In the genomic region with DNA sequence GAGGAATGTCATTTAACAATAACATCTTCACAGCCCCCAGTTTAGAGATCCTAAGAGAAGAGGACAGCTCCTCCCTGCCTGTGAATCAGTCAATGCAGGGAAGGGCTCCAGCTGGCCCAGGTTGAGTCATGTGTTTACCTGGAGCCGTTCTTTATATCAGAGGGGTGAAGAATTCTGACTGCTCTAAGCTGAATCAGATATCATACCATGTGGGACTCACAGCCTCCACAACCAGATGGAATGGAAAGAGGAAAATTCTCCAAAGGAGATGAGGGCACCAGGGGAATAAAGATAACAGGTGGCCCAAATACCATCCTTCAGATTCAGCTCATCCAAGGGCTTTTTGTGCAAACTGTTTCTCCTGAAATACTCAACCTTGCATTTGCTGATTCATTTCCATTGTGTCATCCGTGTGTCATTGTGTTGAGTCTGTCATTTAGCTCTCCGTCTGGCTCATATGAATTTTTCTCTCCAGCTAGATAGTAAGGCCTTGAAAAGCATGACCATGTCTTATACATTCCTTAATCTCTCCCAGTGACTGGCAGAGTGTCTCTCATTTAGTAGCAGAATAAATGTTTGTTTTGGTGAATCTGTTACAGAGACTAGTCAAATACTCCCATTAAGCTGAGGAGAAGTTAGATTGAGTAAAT, we compare ENCODE assay signal across 20 cellular contexts.
DNase-seq lines count a peak whose midpoint lies in the region; ATAC-seq and TF ChIP-seq lines count a peak whose summit lies in the region.
"Had no signal": no experiment of that assay in that cellular context is flagged by ENCODE, and none has a peak within 500 bp of the region (broad histone marks: within the 10 kb centered on the region; RNA-seq: fewer than 3 reads in every experiment).

No MANE protein-coding gene starts in this region.

- no peaks in the 10 kb centered on the region; the same call in 1 of the 2 replicates for H3K9me3 ChIP-seq in SJSA1 (replicated peaks)
- no peaks in the 10 kb centered on the region for H3K9me3 ChIP-seq in hepatocyte (ENCODE audit: low read depth)
- peaks cover 2% of the 10 kb centered on the region for H3K9me3 ChIP-seq in T-helper 17 cell (ENCODE audit: control insufficient read depth, low read length, poor library complexity, severe bottlenecking)
- H3K9me3 ChIP-seq: MG63 had no signal

- no peaks in the 10 kb centered on the region for H3K36me3 ChIP-seq in SJSA1
- H3K36me3 ChIP-seq in hepatocyte (replicated peaks; ENCODE audit: insufficient read depth, low read depth), result no peaks in the 10 kb centered on the region
- H3K36me3 ChIP-seq: MG63 had no signal

- H2AFZ ChIP-seq in hepatocyte, result no peak overlapping the region

- no peak for TF ChIP-seq CTCF in hepatocyte (IDR thresholded peaks at IDR 0.05; ENCODE audit: poor library complexity)
- TF ChIP-seq CTCF in coronary artery (IDR thresholded peaks at IDR 0.05), result no peak

- no peaks in the 10 kb centered on the region for H3K27me3 Mint-ChIP-seq in natural killer cell treated with Interleukin-12 subunit alpha and Interleukin-12 subunit beta and Interleukin-15 and Interleukin-18, amount 100 ng/mL, for 72 hours
- H3K27me3 Mint-ChIP-seq in T-helper 17 cell, result no peaks in the 10 kb centered on the region
- H3K27me3 Mint-ChIP-seq: CD8-positive, alpha-beta memory T cell; stimulated activated naive B cell treated with anti-CD40 and anti-IgM and Interleukin-4, amounts not matched to agents 10 μg/mL and 1 μg/mL and 100 μg/mL, for 72 hours had no signal

- H3K9me2 ChIP-seq in hepatocyte (replicated peaks; ENCODE audit: insufficient read depth), result no peaks in the 10 kb centered on the region

- H4K20me1 ChIP-seq in hepatocyte (ENCODE audit: insufficient read depth, poor library complexity, severe bottlenecking), result no peaks in the 10 kb centered on the region

- H3K79me2 ChIP-seq in hepatocyte, result no peaks in the 10 kb centered on the region

- no peaks in the 10 kb centered on the region for H3K36me3 Mint-ChIP-seq in natural killer cell treated with Interleukin-12 subunit alpha and Interleukin-12 subunit beta and Interleukin-15 and Interleukin-18, amount 100 ng/mL, for 72 hours
- H3K36me3 Mint-ChIP-seq in T-helper 17 cell (ENCODE audit: low read depth), result no peaks in the 10 kb centered on the region
- H3K36me3 Mint-ChIP-seq: activated naive CD4-positive, alpha-beta T cell treated with anti-CD3 and anti-CD28 coated beads, Interleukin-2, amount 50 U/mL, for 72 hours; CD8-positive, alpha-beta memory T cell; stimulated activated naive B cell treated with anti-CD40 and anti-IgM and Interleukin-4, amounts not matched to agents 10 μg/mL and 1 μg/mL and 100 μg/mL, for 72 hours had no signal

- no peak overlapping the region for H3K4me2 ChIP-seq in hepatocyte

- no peak for ATAC-seq in natural killer cell treated with Interleukin-12 subunit alpha and Interleukin-12 subunit beta and Interleukin-15 and Interleukin-18, amount 100 ng/mL, for 72 hours
- no peak for ATAC-seq in T-helper 17 cell
- ATAC-seq: activated CD4-positive, CD25-positive, alpha-beta regulatory T cell treated with anti-CD3 and anti-CD28 coated beads, Interleukin-2, amount 50 U/mL, for 24 hours; activated naive CD4-positive, alpha-beta T cell treated with anti-CD3 and anti-CD28 coated beads, Interleukin-2, amount 50 U/mL, for 72 hours; activated T-cell treated with anti-CD3 and anti-CD28 coated beads, Interleukin-2, amount 50 U/mL, for 72 hours; right cardiac atrium; stimulated activated naive B cell treated with anti-CD40 and anti-IgM and Interleukin-4, amounts not matched to agents 10 μg/mL and 1 μg/mL and 100 μg/mL, for 72 hours had no signal

- no peak overlapping the region for H3K27ac Mint-ChIP-seq in natural killer cell treated with Interleukin-12 subunit alpha and Interleukin-12 subunit beta and Interleukin-15 and Interleukin-18, amount 100 ng/mL, for 72 hours
- no peak overlapping the region for H3K27ac Mint-ChIP-seq in T-helper 17 cell
- H3K27ac Mint-ChIP-seq: activated naive CD4-positive, alpha-beta T cell treated with anti-CD3 and anti-CD28 coated beads, Interleukin-2, amount 50 U/mL, for 72 hours; activated T-cell treated with anti-CD3 and anti-CD28 coated beads, Interleukin-2, amount 50 U/mL, for 72 hours; CD8-positive, alpha-beta memory T cell; stimulated activated naive B cell treated with anti-CD40 and anti-IgM and Interleukin-4, amounts not matched to agents 10 μg/mL and 1 μg/mL and 100 μg/mL, for 72 hours had no signal

- no peaks in the 10 kb centered on the region for H3K4me1 Mint-ChIP-seq in natural killer cell treated with Interleukin-12 subunit alpha and Interleukin-12 subunit beta and Interleukin-15 and Interleukin-18, amount 100 ng/mL, for 72 hours (ENCODE audit: low read depth in 2 of 2)
- no peaks in the 10 kb centered on the region for H3K4me1 Mint-ChIP-seq in T-helper 17 cell
- H3K4me1 Mint-ChIP-seq: CD8-positive, alpha-beta memory T cell; stimulated activated naive B cell treated with anti-CD40 and anti-IgM and Interleukin-4, amounts not matched to agents 10 μg/mL and 1 μg/mL and 100 μg/mL, for 72 hours had no signal

- WGBS in hepatocyte (ENCODE audit: low lambda C conversion rate, missing lambda C conversion rate), result 61% methylated on average over 3 of the region's 3 CpGs

- DNase-seq in DMS53 (lab: John Stamatoyannopoulos, UW) (peak; percentile 83), HT1080 (ENCODE audit: low read depth) (peak; percentile 76), SJSA1 (ENCODE audit: low read depth in 1 of 2, low spot score in 2 of 2) (peak in 1 of 2 experiments; percentile 37), hepatocyte (ENCODE audit: low spot score) (no peak), T-helper 17 cell (no peak), coronary artery (ENCODE audit: low spot score) (no peak)
- DNase-seq in natural killer cell treated with Interleukin-12 subunit alpha and Interleukin-12 subunit beta and Interleukin-15 and Interleukin-18, amount 100 ng/mL, for 72 hours (ENCODE audit: low spot score), result no peak
- no peak for DNase-seq in activated CD8-positive, alpha-beta memory T cell treated with anti-CD3 and anti-CD28 coated beads for 24 hours
- DNase-seq: activated T-cell treated with anti-CD3 and anti-CD28 coated beads, Interleukin-2, amount 50 U/mL, for 72 hours; CD8-positive, alpha-beta memory T cell; kidney; MG63; NCI-H1694 treated with DMSO at 0.1 percent for 48 hours; NCI-H446 treated with DMSO at 0.1 percent for 48 hours; right cardiac atrium; stimulated activated naive B cell treated with anti-CD40 and anti-IgM and Interleukin-4, amounts not matched to agents 10 μg/mL and 1 μg/mL and 100 μg/mL, for 72 hours; T-helper 9 cell had no signal

- no peak overlapping the region for H3K4me3 Mint-ChIP-seq in natural killer cell treated with Interleukin-12 subunit alpha and Interleukin-12 subunit beta and Interleukin-15 and Interleukin-18, amount 100 ng/mL, for 72 hours
- no peak overlapping the region for H3K4me3 Mint-ChIP-seq in T-helper 17 cell
- H3K4me3 Mint-ChIP-seq: activated T-cell treated with anti-CD3 and anti-CD28 coated beads, Interleukin-2, amount 50 U/mL, for 72 hours; CD8-positive, alpha-beta memory T cell; stimulated activated naive B cell treated with anti-CD40 and anti-IgM and Interleukin-4, amounts not matched to agents 10 μg/mL and 1 μg/mL and 100 μg/mL, for 72 hours had no signal

- H3K4me1 ChIP-seq in SJSA1 (replicated peaks) (peaks cover 28% of the 10 kb centered on the region), hepatocyte (ENCODE audit: insufficient read depth) (peaks cover 5% of the 10 kb centered on the region)

- H3K27me3 ChIP-seq in SJSA1 (replicated peaks), result no peaks in the 10 kb centered on the region
- H3K27me3 ChIP-seq in hepatocyte, result no peaks in the 10 kb centered on the region
- H3K27me3 ChIP-seq: MG63 had no signal

- H3K9me3 Mint-ChIP-seq in natural killer cell treated with Interleukin-12 subunit alpha and Interleukin-12 subunit beta and Interleukin-15 and Interleukin-18, amount 100 ng/mL, for 72 hours, result peaks cover 16% of the 10 kb centered on the region

- no peak overlapping the region for H3K4me3 ChIP-seq in SJSA1
- no peak overlapping the region for H3K4me3 ChIP-seq in hepatocyte
- no peak overlapping the region for H3K4me3 ChIP-seq in coronary artery
- H3K4me3 ChIP-seq: MG63, SK-N-MC had no signal

- peak overlapping the region; percentile 17; the same call in 1 of the 2 replicates for H3K27ac ChIP-seq in SJSA1
- H3K27ac ChIP-seq in hepatocyte, result peak overlapping the region; percentile 28
- H3K27ac ChIP-seq in coronary artery, result no peak overlapping the region
- H3K27ac ChIP-seq: SK-N-MC had no signal

Comparison
In these comparisons a context has a peak if more than half of its experiments do, and no peak if none do; other contexts are left out.
1. DNase-seq: peak in DMS53 (single experiment) and HT1080 (single experiment); none in hepatocyte (single experiment), natural killer cell treated with Interleukin-12 subunit alpha and Interleukin-12 subunit beta and Interleukin-15 and Interleukin-18, amount 100 ng/mL, for 72 hours (single experiment), T-helper 17 cell (0 of 3), activated CD8-positive, alpha-beta memory T cell treated with anti-CD3 and anti-CD28 coated beads for 24 hours (single experiment) and coronary artery (single experiment).
2. H3K27ac ChIP-seq: peak in SJSA1 (single experiment) and hepatocyte (single experiment); none in coronary artery (0 of 2).